ENCODE assay signal across 6 cellular contexts in genomic region chr10:71788954-71789353, GRCh38. TPM values are rescaled to one million over a fixed set of nuclear protein-coding genes. Genes with fewer than 3 reads are reported as not detected.
"Had no signal": no experiment of that assay in that cellular context is flagged by ENCODE, and none has a peak within 500 bp of the region (broad histone marks: within the 10 kb centered on the region; RNA-seq: fewer than 3 reads in every experiment).

No MANE protein-coding gene starts in this region.

- ATAC-seq: GM23338 had no signal

- H2AFZ ChIP-seq: GM23338 had no signal

- FAIRE-seq: H1, H54, HTR-8/SVneo had no signal

- H3K4me3 ChIP-seq: GM23338 had no signal

- H3K4me2 ChIP-seq: GM23338 had no signal

- DNase-seq: H9, HCEC 1CT had no signal

RNA-seq across cellular contexts. Expression of gene VSIR, which starts 15.6 kb away (rescaled TPM):
- total RNA-seq: H1 had no signal
